ENCODE assay signal across 12 cellular contexts in genomic region chr1:186983327-186983726, GRCh38.
A peak's percentile ranks its signal among the peaks of the same experiment; 100 is the strongest.
DNase-seq lines count a peak whose midpoint lies in the region; ATAC-seq and TF ChIP-seq lines count a peak whose summit lies in the region.
"Had no signal": no experiment of that assay in that cellular context is flagged by ENCODE, and none has a peak within 500 bp of the region (broad histone marks: within the 10 kb centered on the region; RNA-seq: fewer than 3 reads in every experiment).

No MANE protein-coding gene starts in this region.

- WGBS in body of pancreas, 2 donors, result 65 to 71% methylated on average over 4 of the region's 4 CpGs
- 53% methylated on average over 4 of the region's 4 CpGs for WGBS in hepatocyte (ENCODE audit: low lambda C conversion rate, missing lambda C conversion rate)

- H3K9me2 ChIP-seq in hepatocyte (replicated peaks; ENCODE audit: insufficient read depth), result no peaks in the 10 kb centered on the region

- TF ChIP-seq POLR2A in NB4 (IDR thresholded peaks at IDR 0.05; ENCODE audit: extremely low read depth, insufficient read length), result no peak
- TF ChIP-seq POLR2A in body of pancreas (IDR thresholded peaks at IDR 0.05), result no peak

- H3K4me3 ChIP-seq in NB4 (ENCODE audit: low read depth, low read length) (no peak overlapping the region), body of pancreas (no peak overlapping the region), hepatocyte (no peak overlapping the region), WERI-Rb-1 (ENCODE audit: low read depth, low read length) (no peak overlapping the region)

- no peaks in the 10 kb centered on the region for H3K27me3 ChIP-seq in body of pancreas
- H3K27me3 ChIP-seq in hepatocyte, result no peaks in the 10 kb centered on the region
- no peaks in the 10 kb centered on the region for H3K27me3 ChIP-seq in WERI-Rb-1 (ENCODE audit: insufficient read depth, low read depth, severe bottlenecking)

- ATAC-seq in body of pancreas, result peak; percentile 55
- ATAC-seq: activated naive CD8-positive, alpha-beta T cell treated with anti-CD3 and anti-CD28 coated beads, Interleukin-2, amount 50 U/mL, for 24 hours had no signal

- H3K36me3 ChIP-seq in body of pancreas (replicated peaks in 1 of 2; ENCODE audit: insufficient read depth in 1 of 2, low read depth in 2 of 2), result no peaks in the 10 kb centered on the region
- no peaks in the 10 kb centered on the region for H3K36me3 ChIP-seq in hepatocyte (replicated peaks; ENCODE audit: insufficient read depth, low read depth)
- no peaks in the 10 kb centered on the region for H3K36me3 ChIP-seq in WERI-Rb-1

- H2AFZ ChIP-seq in hepatocyte, result no peak overlapping the region

- H4K20me1 ChIP-seq in hepatocyte (ENCODE audit: insufficient read depth, poor library complexity, severe bottlenecking), result no peaks in the 10 kb centered on the region

- H3K27ac ChIP-seq in body of pancreas, result no peak overlapping the region
- H3K27ac ChIP-seq in hepatocyte, result peak overlapping the region; percentile 64
- H3K27ac ChIP-seq in WERI-Rb-1, result no peak overlapping the region

- TF ChIP-seq CTCF in NB4 (IDR thresholded peaks at IDR 0.05; ENCODE audit: low read depth, low read length) (no peak), body of pancreas (IDR thresholded peaks at IDR 0.05) (no peak), hepatocyte (IDR thresholded peaks at IDR 0.05; ENCODE audit: poor library complexity) (no peak), WERI-Rb-1 (IDR thresholded peaks at IDR 0.05; ENCODE audit: low read depth, low read length) (no peak)

- H3K79me2 ChIP-seq in hepatocyte, result no peaks in the 10 kb centered on the region

- peak; percentile 57 for DNase-seq in NB4 (ENCODE audit: low read depth)
- peak in 2 of 4 donors; percentile 19 to 48 for DNase-seq in body of pancreas
- peak; percentile 61 for DNase-seq in hepatocyte (ENCODE audit: low spot score)
- DNase-seq in stromal cell of bone marrow (ENCODE audit: low read depth), result peak; percentile 79
- DNase-seq in H4 (ENCODE audit: low spot score), result no peak
- no peak for DNase-seq in AG08396 (ENCODE audit: low spot score)
- no peak for DNase-seq in WERI-Rb-1
- DNase-seq: activated CD8-positive, alpha-beta memory T cell treated with anti-CD3 and anti-CD28 coated beads for 24 hours; activated naive CD8-positive, alpha-beta T cell treated with anti-CD3 and anti-CD28 coated beads, Interleukin-2, amount 50 U/mL, for 24 hours; DMS153; NCI-H1105; NCI-H774 had no signal

- intact Hi-C loops in body of pancreas (cut with DNase I), result no loop called here

- H3K4me2 ChIP-seq in hepatocyte, result no peak overlapping the region

- H3K4me1 ChIP-seq in body of pancreas (no peaks in the 10 kb centered on the region), hepatocyte (ENCODE audit: insufficient read depth) (peaks cover 7% of the 10 kb centered on the region)

- H3K9me3 ChIP-seq in body of pancreas (no peaks in the 10 kb centered on the region), hepatocyte (ENCODE audit: low read depth) (no peaks in the 10 kb centered on the region), WERI-Rb-1 (ENCODE audit: severe bottlenecking) (no peaks in the 10 kb centered on the region)

Comparison
In these comparisons a context has a peak if more than half of its experiments do, and no peak if none do; other contexts are left out.
1. DNase-seq: peak in NB4 (single experiment), hepatocyte (single experiment) and stromal cell of bone marrow (single experiment); none in H4 (single experiment), AG08396 (single experiment) and WERI-Rb-1 (single experiment).